In the genomic region with DNA sequence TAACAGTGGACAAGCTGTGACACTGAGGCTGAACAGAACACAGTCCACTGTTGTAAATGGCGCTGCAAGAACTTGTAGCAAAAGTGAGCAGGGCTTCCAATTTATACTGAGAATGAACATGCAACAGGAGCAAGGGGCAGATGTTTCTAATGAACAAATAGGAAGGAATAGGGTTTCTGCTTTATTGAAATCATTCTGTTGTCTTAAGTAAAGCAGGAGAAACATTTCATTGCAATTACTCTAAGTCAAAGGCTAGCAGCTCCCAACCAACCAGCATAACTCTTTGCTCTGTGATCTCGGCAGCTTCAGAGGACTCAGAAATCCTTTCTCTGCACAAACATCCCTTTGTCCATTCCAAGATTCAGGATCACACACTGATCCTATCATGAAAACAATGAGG, we compare ENCODE assay signal across 24 cellular contexts.
A peak's percentile ranks its signal among the peaks of the same experiment; 100 is the strongest.
DNase-seq lines count a peak whose midpoint lies in the region; TF ChIP-seq lines count a peak whose summit lies in the region.
"Had no signal": no experiment of that assay in that cellular context is flagged by ENCODE, and none has a peak within 500 bp of the region (broad histone marks: within the 10 kb centered on the region; RNA-seq: fewer than 3 reads in every experiment).

No MANE protein-coding gene starts in this region.

- peaks cover 0 to 31% (median 14%) of the 10 kb centered on the region in 10 experiments; a peak in 14 of 20 replicates for H3K4me1 ChIP-seq in BLaER1 treated with 17β-estradiol and CSF1 and Interleukin-3, amounts not matched to agents 10 nM and 100 nM
- H3K4me1 ChIP-seq in adipocyte (ENCODE audit: control insufficient read depth, insufficient read depth, low read length), result peaks cover 27% of the 10 kb centered on the region
- no peaks in the 10 kb centered on the region for H3K4me1 ChIP-seq in colonic mucosa
- 0 out of 2 replicates have a peak, but pooled peaks cover 4% of the 10 kb centered on the region for H3K4me1 ChIP-seq in MM.1S (ENCODE audit: low read length)
- H3K4me1 ChIP-seq: A549, BE2C, Caco-2, HAP-1 had no signal

- no peaks in the 10 kb centered on the region for H3K36me3 ChIP-seq in BLaER1 treated with 17β-estradiol and CSF1 and Interleukin-3, amounts not matched to agents 10 nM and 100 nM
- H3K36me3 ChIP-seq in adipocyte (ENCODE audit: control insufficient read depth, insufficient read depth, low read length, severe bottlenecking) (no peaks in the 10 kb centered on the region), colonic mucosa (no peaks in the 10 kb centered on the region), MM.1S (replicated peaks; ENCODE audit: insufficient read depth, low read length) (no peaks in the 10 kb centered on the region)
- H3K36me3 ChIP-seq: BE2C, HAP-1 had no signal

- in situ Hi-C loops in SK-MEL-5 (cut with HindIII; ENCODE audit: low pct_unique_long_range_greater_than_20kb, low sequenced_read_pairs), result no loop called here

- no peak overlapping the region for H3K4me3 ChIP-seq in BLaER1 treated with 17β-estradiol and CSF1 and Interleukin-3, amounts not matched to agents 10 nM and 100 nM
- H3K4me3 ChIP-seq in adipocyte (ENCODE audit: low read length) (no peak overlapping the region), colonic mucosa (no peak overlapping the region), MM.1S (ENCODE audit: low read length) (no peak overlapping the region)
- H3K4me3 ChIP-seq: A549, GM12878, GM23338, HAP-1 had no signal

- H3F3A ChIP-seq in MM.1S (ENCODE audit: insufficient read depth, low read length), result no peaks in the 10 kb centered on the region

- no peaks in the 10 kb centered on the region for H4K20me1 ChIP-seq in BLaER1 treated with 17β-estradiol and CSF1 and Interleukin-3, amounts not matched to agents 10 nM and 100 nM
- H4K20me1 ChIP-seq in MM.1S (ENCODE audit: insufficient read depth, low read length), result no peaks in the 10 kb centered on the region

- DNase-seq in SK-MEL-5 (ENCODE audit: low read depth, low spot score) (peak; percentile 51), adipocyte (ENCODE audit: low read depth) (peak; percentile 72), fibroblast of peridontal ligament (ENCODE audit: extremely low read depth) (peak; percentile 36), germinal center (ENCODE audit: low spot score) (no peak), colonic mucosa (no peak), MM.1S (no peak)
- DNase-seq in effector CD4-positive, alpha-beta T cell, result no peak
- DNase-seq: 8988T; ACHN; AML-193; BE2C; Caco-2; CD4-positive, CD25-positive, alpha-beta regulatory T cell; CD8-positive, alpha-beta T cell; DMS153; EL; GDM1; HFFc6 had no signal

- H3K9me2 ChIP-seq in MM.1S (replicated peaks; ENCODE audit: insufficient read depth, low read length), result no peaks in the 10 kb centered on the region

- H3K79me2 ChIP-seq in MM.1S (ENCODE audit: low read length), result no peaks in the 10 kb centered on the region

- no peaks in the 10 kb centered on the region for H3K27me3 ChIP-seq in BLaER1 treated with 17β-estradiol and CSF1 and Interleukin-3, amounts not matched to agents 10 nM and 100 nM
- peaks cover 35% of the 10 kb centered on the region for H3K27me3 ChIP-seq in adipocyte (replicated peaks; ENCODE audit: control insufficient read depth, insufficient read depth, low read length)
- peaks cover 3% of the 10 kb centered on the region for H3K27me3 ChIP-seq in colonic mucosa
- no peaks in the 10 kb centered on the region for H3K27me3 ChIP-seq in MM.1S (replicated peaks; ENCODE audit: insufficient read depth, low read length)
- H3K27me3 ChIP-seq: BE2C had no signal

- no peak overlapping the region for H2AFZ ChIP-seq in MM.1S (ENCODE audit: low read length)
- H2AFZ ChIP-seq: GM23338 had no signal

- no peaks in the 10 kb centered on the region for H3K9me3 ChIP-seq in BLaER1 treated with 17β-estradiol and CSF1 and Interleukin-3, amounts not matched to agents 10 nM and 100 nM (replicated peaks in 1 of 11)
- H3K9me3 ChIP-seq in adipocyte (ENCODE audit: control insufficient read depth, low read length), result no peaks in the 10 kb centered on the region
- no peaks in the 10 kb centered on the region for H3K9me3 ChIP-seq in colonic mucosa
- no peaks in the 10 kb centered on the region for H3K9me3 ChIP-seq in MM.1S (replicated peaks; ENCODE audit: insufficient read depth, low read length)
- H3K9me3 ChIP-seq: A549, BE2C, Caco-2, HAP-1 had no signal

- H3K27ac ChIP-seq in BLaER1 treated with 17β-estradiol and CSF1 and Interleukin-3, amounts not matched to agents 10 nM and 100 nM, result no peak overlapping the region
- H3K27ac ChIP-seq in colonic mucosa, result no peak overlapping the region
- no peak overlapping the region for H3K27ac ChIP-seq in MM.1S (ENCODE audit: low read length)
- H3K27ac ChIP-seq: A549, C4-2B had no signal

- TF ChIP-seq CTCF in colonic mucosa (IDR thresholded peaks at IDR 0.05) (no peak), MM.1S (IDR thresholded peaks at IDR 0.05; ENCODE audit: low read length) (no peak)

- peak overlapping the region in 8 of 11 experiments; percentile 1 to 59 (median 26); a peak in 10 of 22 replicates for H3K4me2 ChIP-seq in BLaER1 treated with 17β-estradiol and CSF1 and Interleukin-3, amounts not matched to agents 10 nM and 100 nM
- no peak overlapping the region for H3K4me2 ChIP-seq in MM.1S (ENCODE audit: low read depth, low read length)
- H3K4me2 ChIP-seq: A549, GM23338 had no signal

- intact Hi-C loops in colonic mucosa (cut with DNase I), result no loop called here

- no peak overlapping the region for H3K9ac ChIP-seq in BLaER1 treated with 17β-estradiol and CSF1 and Interleukin-3, amounts not matched to agents 10 nM and 100 nM
- H3K9ac ChIP-seq in adipocyte (ENCODE audit: low read length) (no peak overlapping the region), colonic mucosa (ENCODE audit: low read depth in 2 of 2, low read length in 2 of 2) (no peak overlapping the region), MM.1S (ENCODE audit: low read length) (no peak overlapping the region)

Comparison
In these comparisons a context has a peak if more than half of its experiments do, and no peak if none do; other contexts are left out.
1. DNase-seq: peak in SK-MEL-5 (single experiment), adipocyte (single experiment) and fibroblast of peridontal ligament (single experiment); none in germinal center (single experiment), effector CD4-positive, alpha-beta T cell (single experiment), colonic mucosa (single experiment) and MM.1S (single experiment).